Comparison of ENCODE assay signal across 1 cellular context in the genomic region with DNA sequence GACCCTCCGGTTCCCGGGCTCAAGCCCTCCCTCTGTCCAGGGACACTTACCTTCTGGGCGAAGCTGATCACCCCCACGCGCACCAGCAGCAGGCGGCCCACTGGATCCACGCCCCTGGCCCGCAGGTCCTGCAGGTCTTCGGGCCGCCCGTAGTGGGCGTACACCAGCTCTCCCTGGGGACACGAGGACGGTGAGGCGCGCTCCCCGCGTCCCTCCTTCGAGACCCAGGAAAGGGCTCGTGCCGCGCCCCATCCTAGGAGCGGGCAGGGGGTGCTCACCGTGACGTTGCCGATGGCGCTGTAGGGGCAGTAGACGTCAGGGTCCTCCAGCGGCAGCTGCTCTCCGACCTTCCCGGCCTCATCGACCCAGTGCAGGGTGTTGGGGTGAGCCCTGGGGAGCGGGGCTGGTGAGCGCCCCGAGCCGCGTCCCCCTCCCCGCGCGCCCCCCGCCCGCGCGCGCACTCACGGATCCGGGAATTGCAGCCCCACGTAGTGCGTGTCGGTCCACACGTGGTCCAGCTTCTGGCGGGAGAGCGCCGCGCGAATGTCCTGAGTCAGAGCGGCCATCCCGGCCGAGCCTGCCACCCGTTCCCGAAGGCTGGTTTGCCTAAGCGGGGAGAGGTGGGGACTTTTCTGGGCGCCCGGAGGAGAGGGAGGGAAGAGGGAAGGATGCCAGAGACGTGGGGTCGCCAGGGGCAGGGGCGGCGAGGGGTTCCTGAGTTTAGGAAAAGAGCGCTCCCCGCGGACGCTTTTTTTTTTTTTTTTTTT.
A peak's percentile ranks its signal among the peaks of the same experiment; 100 is the strongest.
TF ChIP-seq lines count a peak whose summit lies in the region.

No MANE protein-coding gene starts in this region.

TF ChIP-seq in K562, 482 proteins besides CTCF, POLR2A, EP300 and RAD21:
- TF ChIP-seq ZNF143 (CRISPR knock-in tag; IDR thresholded peaks at IDR 0.05) (no peak), SRF (CRISPR knock-in tag; IDR thresholded peaks at IDR 0.05) (no peak), CBX5 (IDR thresholded peaks at IDR 0.05; ENCODE audit: borderline replicate concordance, low read depth) (no peak), HDAC6 (IDR thresholded peaks at IDR 0.05; ENCODE audit: low read depth, low read length) (no peak), U2AF1 (optimal IDR thresholded peaks at IDR 0.05; ENCODE audit: low read depth, low read length) (peak; percentile 45), PCBP1 (IDR thresholded peaks at IDR 0.05; ENCODE audit: low read depth, low read length, poor library complexity, severe bottlenecking) (peak; percentile 58), ELF1 (tag; IDR thresholded peaks at IDR 0.05) (no peak), BCL6 (CRISPR knock-in tag; IDR thresholded peaks at IDR 0.05) (no peak), KLF13 (tag; IDR thresholded peaks at IDR 0.05; ENCODE audit: borderline replicate concordance, low read depth) (no peak), NR2C1 (IDR thresholded peaks at IDR 0.05) (no peak), NR2C1 (tag; IDR thresholded peaks at IDR 0.05) (no peak), SMAD2 (IDR thresholded peaks at IDR 0.05; ENCODE audit: low read depth, low read length) (no peak), ZKSCAN8 (CRISPR knock-in tag; IDR thresholded peaks at IDR 0.05) (no peak), TOE1 (IDR thresholded peaks at IDR 0.05; ENCODE audit: borderline replicate concordance) (no peak), TOE1 (CRISPR knock-in tag; IDR thresholded peaks at IDR 0.05; ENCODE audit: borderline replicate concordance, low read depth) (no peak), MCM2 (IDR thresholded peaks at IDR 0.05; ENCODE audit: low read depth) (no peak), ZNF785 (CRISPR knock-in tag; IDR thresholded peaks at IDR 0.05) (no peak), RBFOX2 (IDR thresholded peaks at IDR 0.05; ENCODE audit: low read depth, low read length) (peak; percentile 54), PRPF4 (IDR thresholded peaks at IDR 0.05; ENCODE audit: insufficient read depth, low read depth, low read length, poor library complexity, severe bottlenecking) (peak; percentile 39), POLR2G (IDR thresholded peaks at IDR 0.05; ENCODE audit: low read depth, low read length) (peak; percentile 65), ARID3B (CRISPR knock-in tag; IDR thresholded peaks at IDR 0.05; ENCODE audit: borderline replicate concordance) (no peak), DPF2 (IDR thresholded peaks at IDR 0.05) (no peak), ARHGAP35 (IDR thresholded peaks at IDR 0.05; ENCODE audit: partially characterized antibody) (no peak), FOXA3 (CRISPR knock-in tag; conservative IDR thresholded peaks at IDR 0.05 in 1 of 2, IDR thresholded peaks at IDR 0.05 in 1 of 2) (no peak)
- TF ChIP-seq, protein P1, sequence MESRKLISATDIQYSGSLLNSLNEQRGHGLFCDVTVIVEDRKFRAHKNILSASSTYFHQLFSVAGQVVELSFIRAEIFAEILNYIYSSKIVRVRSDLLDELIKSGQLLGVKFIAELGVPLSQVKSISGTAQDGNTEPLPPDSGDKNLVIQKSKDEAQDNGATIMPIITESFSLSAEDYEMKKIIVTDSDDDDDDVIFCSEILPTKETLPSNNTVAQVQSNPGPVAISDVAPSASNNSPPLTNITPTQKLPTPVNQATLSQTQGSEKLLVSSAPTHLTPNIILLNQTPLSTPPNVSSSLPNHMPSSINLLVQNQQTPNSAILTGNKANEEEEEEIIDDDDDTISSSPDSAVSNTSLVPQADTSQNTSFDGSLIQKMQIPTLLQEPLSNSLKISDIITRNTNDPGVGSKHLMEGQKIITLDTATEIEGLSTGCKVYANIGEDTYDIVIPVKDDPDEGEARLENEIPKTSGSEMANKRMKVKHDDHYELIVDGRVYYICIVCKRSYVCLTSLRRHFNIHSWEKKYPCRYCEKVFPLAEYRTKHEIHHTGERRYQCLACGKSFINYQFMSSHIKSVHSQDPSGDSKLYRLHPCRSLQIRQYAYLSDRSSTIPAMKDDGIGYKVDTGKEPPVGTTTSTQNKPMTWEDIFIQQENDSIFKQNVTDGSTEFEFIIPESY (CRISPR knock-in tag; IDR thresholded peaks at IDR 0.05), result peak; percentile 78
- TF ChIP-seq, protein P2, sequence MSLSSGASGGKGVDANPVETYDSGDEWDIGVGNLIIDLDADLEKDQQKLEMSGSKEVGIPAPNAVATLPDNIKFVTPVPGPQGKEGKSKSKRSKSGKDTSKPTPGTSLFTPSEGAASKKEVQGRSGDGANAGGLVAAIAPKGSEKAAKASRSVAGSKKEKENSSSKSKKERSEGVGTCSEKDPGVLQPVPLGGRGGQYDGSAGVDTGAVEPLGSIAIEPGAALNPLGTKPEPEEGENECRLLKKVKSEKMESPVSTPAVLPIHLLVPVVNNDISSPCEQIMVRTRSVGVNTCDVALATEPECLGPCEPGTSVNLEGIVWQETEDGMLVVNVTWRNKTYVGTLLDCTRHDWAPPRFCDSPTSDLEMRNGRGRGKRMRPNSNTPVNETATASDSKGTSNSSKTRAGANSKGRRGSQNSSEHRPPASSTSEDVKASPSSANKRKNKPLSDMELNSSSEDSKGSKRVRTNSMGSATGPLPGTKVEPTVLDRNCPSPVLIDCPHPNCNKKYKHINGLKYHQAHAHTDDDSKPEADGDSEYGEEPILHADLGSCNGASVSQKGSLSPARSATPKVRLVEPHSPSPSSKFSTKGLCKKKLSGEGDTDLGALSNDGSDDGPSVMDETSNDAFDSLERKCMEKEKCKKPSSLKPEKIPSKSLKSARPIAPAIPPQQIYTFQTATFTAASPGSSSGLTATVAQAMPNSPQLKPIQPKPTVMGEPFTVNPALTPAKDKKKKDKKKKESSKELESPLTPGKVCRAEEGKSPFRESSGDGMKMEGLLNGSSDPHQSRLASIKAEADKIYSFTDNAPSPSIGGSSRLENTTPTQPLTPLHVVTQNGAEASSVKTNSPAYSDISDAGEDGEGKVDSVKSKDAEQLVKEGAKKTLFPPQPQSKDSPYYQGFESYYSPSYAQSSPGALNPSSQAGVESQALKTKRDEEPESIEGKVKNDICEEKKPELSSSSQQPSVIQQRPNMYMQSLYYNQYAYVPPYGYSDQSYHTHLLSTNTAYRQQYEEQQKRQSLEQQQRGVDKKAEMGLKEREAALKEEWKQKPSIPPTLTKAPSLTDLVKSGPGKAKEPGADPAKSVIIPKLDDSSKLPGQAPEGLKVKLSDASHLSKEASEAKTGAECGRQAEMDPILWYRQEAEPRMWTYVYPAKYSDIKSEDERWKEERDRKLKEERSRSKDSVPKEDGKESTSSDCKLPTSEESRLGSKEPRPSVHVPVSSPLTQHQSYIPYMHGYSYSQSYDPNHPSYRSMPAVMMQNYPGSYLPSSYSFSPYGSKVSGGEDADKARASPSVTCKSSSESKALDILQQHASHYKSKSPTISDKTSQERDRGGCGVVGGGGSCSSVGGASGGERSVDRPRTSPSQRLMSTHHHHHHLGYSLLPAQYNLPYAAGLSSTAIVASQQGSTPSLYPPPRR (CRISPR knock-in tag; IDR thresholded peaks at IDR 0.05; ENCODE audit: borderline replicate concordance), result no peak
- TF ChIP-seq, protein P3, sequence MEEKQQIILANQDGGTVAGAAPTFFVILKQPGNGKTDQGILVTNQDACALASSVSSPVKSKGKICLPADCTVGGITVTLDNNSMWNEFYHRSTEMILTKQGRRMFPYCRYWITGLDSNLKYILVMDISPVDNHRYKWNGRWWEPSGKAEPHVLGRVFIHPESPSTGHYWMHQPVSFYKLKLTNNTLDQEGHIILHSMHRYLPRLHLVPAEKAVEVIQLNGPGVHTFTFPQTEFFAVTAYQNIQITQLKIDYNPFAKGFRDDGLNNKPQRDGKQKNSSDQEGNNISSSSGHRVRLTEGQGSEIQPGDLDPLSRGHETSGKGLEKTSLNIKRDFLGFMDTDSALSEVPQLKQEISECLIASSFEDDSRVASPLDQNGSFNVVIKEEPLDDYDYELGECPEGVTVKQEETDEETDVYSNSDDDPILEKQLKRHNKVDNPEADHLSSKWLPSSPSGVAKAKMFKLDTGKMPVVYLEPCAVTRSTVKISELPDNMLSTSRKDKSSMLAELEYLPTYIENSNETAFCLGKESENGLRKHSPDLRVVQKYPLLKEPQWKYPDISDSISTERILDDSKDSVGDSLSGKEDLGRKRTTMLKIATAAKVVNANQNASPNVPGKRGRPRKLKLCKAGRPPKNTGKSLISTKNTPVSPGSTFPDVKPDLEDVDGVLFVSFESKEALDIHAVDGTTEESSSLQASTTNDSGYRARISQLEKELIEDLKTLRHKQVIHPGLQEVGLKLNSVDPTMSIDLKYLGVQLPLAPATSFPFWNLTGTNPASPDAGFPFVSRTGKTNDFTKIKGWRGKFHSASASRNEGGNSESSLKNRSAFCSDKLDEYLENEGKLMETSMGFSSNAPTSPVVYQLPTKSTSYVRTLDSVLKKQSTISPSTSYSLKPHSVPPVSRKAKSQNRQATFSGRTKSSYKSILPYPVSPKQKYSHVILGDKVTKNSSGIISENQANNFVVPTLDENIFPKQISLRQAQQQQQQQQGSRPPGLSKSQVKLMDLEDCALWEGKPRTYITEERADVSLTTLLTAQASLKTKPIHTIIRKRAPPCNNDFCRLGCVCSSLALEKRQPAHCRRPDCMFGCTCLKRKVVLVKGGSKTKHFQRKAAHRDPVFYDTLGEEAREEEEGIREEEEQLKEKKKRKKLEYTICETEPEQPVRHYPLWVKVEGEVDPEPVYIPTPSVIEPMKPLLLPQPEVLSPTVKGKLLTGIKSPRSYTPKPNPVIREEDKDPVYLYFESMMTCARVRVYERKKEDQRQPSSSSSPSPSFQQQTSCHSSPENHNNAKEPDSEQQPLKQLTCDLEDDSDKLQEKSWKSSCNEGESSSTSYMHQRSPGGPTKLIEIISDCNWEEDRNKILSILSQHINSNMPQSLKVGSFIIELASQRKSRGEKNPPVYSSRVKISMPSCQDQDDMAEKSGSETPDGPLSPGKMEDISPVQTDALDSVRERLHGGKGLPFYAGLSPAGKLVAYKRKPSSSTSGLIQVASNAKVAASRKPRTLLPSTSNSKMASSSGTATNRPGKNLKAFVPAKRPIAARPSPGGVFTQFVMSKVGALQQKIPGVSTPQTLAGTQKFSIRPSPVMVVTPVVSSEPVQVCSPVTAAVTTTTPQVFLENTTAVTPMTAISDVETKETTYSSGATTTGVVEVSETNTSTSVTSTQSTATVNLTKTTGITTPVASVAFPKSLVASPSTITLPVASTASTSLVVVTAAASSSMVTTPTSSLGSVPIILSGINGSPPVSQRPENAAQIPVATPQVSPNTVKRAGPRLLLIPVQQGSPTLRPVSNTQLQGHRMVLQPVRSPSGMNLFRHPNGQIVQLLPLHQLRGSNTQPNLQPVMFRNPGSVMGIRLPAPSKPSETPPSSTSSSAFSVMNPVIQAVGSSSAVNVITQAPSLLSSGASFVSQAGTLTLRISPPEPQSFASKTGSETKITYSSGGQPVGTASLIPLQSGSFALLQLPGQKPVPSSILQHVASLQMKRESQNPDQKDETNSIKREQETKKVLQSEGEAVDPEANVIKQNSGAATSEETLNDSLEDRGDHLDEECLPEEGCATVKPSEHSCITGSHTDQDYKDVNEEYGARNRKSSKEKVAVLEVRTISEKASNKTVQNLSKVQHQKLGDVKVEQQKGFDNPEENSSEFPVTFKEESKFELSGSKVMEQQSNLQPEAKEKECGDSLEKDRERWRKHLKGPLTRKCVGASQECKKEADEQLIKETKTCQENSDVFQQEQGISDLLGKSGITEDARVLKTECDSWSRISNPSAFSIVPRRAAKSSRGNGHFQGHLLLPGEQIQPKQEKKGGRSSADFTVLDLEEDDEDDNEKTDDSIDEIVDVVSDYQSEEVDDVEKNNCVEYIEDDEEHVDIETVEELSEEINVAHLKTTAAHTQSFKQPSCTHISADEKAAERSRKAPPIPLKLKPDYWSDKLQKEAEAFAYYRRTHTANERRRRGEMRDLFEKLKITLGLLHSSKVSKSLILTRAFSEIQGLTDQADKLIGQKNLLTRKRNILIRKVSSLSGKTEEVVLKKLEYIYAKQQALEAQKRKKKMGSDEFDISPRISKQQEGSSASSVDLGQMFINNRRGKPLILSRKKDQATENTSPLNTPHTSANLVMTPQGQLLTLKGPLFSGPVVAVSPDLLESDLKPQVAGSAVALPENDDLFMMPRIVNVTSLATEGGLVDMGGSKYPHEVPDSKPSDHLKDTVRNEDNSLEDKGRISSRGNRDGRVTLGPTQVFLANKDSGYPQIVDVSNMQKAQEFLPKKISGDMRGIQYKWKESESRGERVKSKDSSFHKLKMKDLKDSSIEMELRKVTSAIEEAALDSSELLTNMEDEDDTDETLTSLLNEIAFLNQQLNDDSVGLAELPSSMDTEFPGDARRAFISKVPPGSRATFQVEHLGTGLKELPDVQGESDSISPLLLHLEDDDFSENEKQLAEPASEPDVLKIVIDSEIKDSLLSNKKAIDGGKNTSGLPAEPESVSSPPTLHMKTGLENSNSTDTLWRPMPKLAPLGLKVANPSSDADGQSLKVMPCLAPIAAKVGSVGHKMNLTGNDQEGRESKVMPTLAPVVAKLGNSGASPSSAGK (IDR thresholded peaks at IDR 0.05), result no peak
- TF ChIP-seq, protein P4, sequence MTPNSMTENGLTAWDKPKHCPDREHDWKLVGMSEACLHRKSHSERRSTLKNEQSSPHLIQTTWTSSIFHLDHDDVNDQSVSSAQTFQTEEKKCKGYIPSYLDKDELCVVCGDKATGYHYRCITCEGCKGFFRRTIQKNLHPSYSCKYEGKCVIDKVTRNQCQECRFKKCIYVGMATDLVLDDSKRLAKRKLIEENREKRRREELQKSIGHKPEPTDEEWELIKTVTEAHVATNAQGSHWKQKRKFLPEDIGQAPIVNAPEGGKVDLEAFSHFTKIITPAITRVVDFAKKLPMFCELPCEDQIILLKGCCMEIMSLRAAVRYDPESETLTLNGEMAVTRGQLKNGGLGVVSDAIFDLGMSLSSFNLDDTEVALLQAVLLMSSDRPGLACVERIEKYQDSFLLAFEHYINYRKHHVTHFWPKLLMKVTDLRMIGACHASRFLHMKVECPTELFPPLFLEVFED (CRISPR knock-in tag; conservative IDR thresholded peaks at IDR 0.05), result no peak
